ENCODE assay signal across 10 cellular contexts in the genomic region with DNA sequence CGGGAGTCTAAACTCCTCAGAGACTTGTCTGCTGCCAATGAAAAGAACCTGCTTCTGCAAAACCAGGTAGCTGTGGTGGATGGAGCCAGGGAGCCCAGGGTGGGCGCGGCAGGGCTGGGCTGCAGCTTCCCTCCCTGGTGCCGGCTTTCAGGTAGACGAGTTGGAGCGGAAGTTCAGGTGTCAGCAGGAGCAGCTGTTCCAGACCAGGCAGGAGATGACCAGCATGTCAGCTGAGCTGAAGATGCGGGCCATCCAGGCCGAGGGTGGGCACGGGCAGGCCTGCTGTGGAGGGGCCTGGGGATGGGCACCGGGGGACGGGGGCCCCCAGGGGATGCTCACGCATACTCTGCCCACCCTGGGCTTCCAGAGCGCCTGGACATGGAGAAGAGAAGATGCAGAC. TPM values are rescaled to one million over a fixed set of nuclear protein-coding genes. Genes with fewer than 3 reads are reported as not detected.
"Had no signal": no experiment of that assay in that cellular context is flagged by ENCODE, and none has a peak within 500 bp of the region (broad histone marks: within the 10 kb centered on the region; RNA-seq: fewer than 3 reads in every experiment).

No MANE protein-coding gene starts in this region.

- DNase-seq: GM23248, GOT3, H7, HFFc6, KBM-7 had no signal

- H3K9me3 Mint-ChIP-seq: HFFc6, IgD-negative memory B cell had no signal

- H3K27ac ChIP-seq: GM23248, HL-60 had no signal

- H3K9ac ChIP-seq: GM23248 had no signal

- H2AFZ ChIP-seq: GM23248 had no signal

- H3K27ac Mint-ChIP-seq: HFFc6, IgD-negative memory B cell had no signal

- H3K4me3 ChIP-seq: GM23248, HAP-1 had no signal

- H3K4me3 Mint-ChIP-seq: HFFc6 had no signal

- H3K27me3 Mint-ChIP-seq: IgD-negative memory B cell had no signal

- ATAC-seq: HCT116, HepG2 had no signal

- H3K9me3 ChIP-seq: HAP-1 had no signal

RNA-seq across cellular contexts. Expression of a gene that starts 3.2 kb away (rescaled TPM):
- polyA plus RNA-seq: IgD-negative memory B cell had no signal
